ENCODE assay signal across 25 cellular contexts in the genomic region with DNA sequence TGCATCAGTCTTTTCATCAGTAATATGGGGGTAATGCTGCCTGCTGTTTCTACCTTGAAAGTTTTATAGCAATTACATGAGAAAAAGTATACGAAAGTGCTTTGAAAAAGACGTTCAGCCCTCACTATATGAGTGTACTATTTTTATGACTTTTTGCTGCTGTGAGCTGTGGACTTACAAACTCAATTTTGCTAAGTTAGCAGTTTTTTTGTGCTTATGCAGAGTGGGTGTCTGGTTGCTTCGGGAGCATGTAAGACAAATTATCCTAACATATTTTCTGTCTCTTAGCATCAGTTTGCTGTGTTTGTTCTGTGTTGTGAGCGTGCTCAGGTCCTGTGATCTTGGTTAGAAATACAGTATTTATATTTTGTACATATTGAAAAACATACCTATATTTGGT.
"Had no signal": no experiment of that assay in that cellular context is flagged by ENCODE, and none has a peak within 500 bp of the region (broad histone marks: within the 10 kb centered on the region; RNA-seq: fewer than 3 reads in every experiment).

No MANE protein-coding gene starts in this region.

- H3K36me3 Mint-ChIP-seq: T-cell had no signal

- H3K4me3 ChIP-seq: Peyer's patch, SJSA1 had no signal

- H3K9me3 ChIP-seq: Peyer's patch, SJSA1, SK-N-SH had no signal

- H3K4me1 Mint-ChIP-seq: T-cell had no signal

- H3K4me1 ChIP-seq: Peyer's patch, SJSA1 had no signal

- H3K27me3 ChIP-seq: Peyer's patch, SJSA1 had no signal

- H3K9me2 ChIP-seq: SK-N-SH had no signal

- DNase-seq: Karpas-422, MM.1S, MV-4-11, NCI-H1092, NCI-H1436 treated with DMSO at 0.1 percent for 48 hours, NCI-H1694 treated with DMSO at 0.1 percent for 48 hours, NCI-H187 treated with DMSO at 0.1 percent for 48 hours, NCI-H2029, NCI-H2171 treated with DMSO at 0.1 percent for 48 hours, NCI-H2227 treated with DMSO at 0.1 percent for 48 hours, NCI-H345, NCI-H446, NCI-H510A treated with DMSO at 0.1 percent for 48 hours, NCI-H524 treated with DMSO at 0.1 percent for 48 hours, NCI-H526 treated with DMSO at 0.1 percent for 48 hours, OCI-M1, PC-3, Peyer's patch, Right ventricle myocardium superior, RPMI8226, SHP77 treated with DMSO at 0.1 percent for 48 hours, SK-N-SH, T-cell had no signal

- H3K27ac Mint-ChIP-seq: T-cell had no signal

- H3K36me3 ChIP-seq: Peyer's patch, SJSA1 had no signal

- H3K9ac ChIP-seq: KMS-11, SK-N-SH had no signal

- H3K4me2 ChIP-seq: KMS-11, SK-N-SH had no signal

- ATAC-seq: PC-3, T-cell had no signal

- H3K27ac ChIP-seq: KMS-11, Peyer's patch, SJSA1 had no signal

- H3K4me3 Mint-ChIP-seq: T-cell had no signal
